In the genomic region with DNA sequence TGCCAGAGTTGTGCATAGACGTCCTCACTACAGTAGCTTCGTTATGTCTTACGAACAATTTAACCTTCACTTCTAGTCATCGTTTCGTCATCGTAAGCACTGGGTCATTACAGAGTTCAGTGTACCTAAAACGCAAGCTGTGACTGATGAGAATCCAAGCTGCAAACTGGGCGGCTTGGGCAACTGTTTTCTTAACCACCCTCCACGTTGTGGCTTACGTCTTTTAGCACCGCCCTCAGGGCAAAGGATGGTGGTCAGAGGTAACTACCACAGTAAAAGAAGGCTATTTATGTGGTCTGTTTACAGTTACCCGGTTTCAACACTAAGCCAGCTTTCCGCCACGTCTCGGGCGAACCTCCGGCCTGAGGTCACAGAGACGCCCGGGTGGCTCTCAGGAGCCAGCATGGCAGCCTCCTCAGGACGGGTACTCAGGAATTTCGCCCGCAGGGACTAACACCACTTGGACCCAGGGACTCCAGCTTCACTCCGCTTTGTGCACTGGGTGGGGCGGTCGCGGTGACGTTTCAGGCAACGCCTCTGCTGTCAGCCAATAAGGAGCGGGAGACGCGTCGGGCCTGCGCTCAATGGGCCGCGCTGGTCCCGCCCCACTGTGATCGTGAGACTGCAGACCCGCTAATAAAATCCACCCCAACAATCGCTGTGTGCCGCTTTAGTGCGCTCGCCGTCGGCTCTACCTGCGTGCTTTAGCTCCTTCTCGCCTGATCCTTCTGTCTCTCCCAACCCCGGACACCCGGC, we compare ENCODE assay signal across 7 cellular contexts.
DNase-seq lines count a peak whose midpoint lies in the region; ATAC-seq and TF ChIP-seq lines count a peak whose summit lies in the region.

Gene CTH, plus strand, starts transcription at position 665 of the 756 bp plus-strand sequence. CDS start 148 bp downstream, outside the sequence.

- in situ Hi-C loops in astrocyte of the cerebellum (cut with HindIII; ENCODE audit: low sequenced_read_pairs) = no loop called here

- H3K4me3 ChIP-seq in astrocyte of the cerebellum (ENCODE audit: low read depth, low read length) (peak within 1 kb of the TSS; percentile 78), rectal smooth muscle tissue (ENCODE audit: low read length) (peak within 1 kb of the TSS; percentile 81)

- ATAC-seq in GM18502 (IDR thresholded peaks at IDR 0.05; ENCODE audit: poor library complexity, unreplicated experiment) (peak; percentile 97), HG02970 (IDR thresholded peaks at IDR 0.05; ENCODE audit: low FRiP score, unreplicated experiment) (peak; percentile 99)

- no peak for TF ChIP-seq CTCF in astrocyte of the cerebellum (IDR thresholded peaks at IDR 0.05; ENCODE audit: low read depth, low read length, missing control alignments)

- peaks cover 6% of the 10 kb centered on the region for H3K4me1 ChIP-seq in rectal smooth muscle tissue (ENCODE audit: control insufficient read depth, insufficient read depth, low read length)

- H3K27me3 ChIP-seq in rectal smooth muscle tissue (ENCODE audit: control insufficient read depth, insufficient read depth, low read length) = no peaks in the 10 kb centered on the region

- H3K27ac ChIP-seq in rectal smooth muscle tissue (ENCODE audit: low read depth, low read length) = peak within 1 kb of the TSS; percentile 89

- H3K9ac ChIP-seq in rectal smooth muscle tissue (ENCODE audit: low read length) = peak within 1 kb of the TSS; percentile 80

- H3K36me3 ChIP-seq in rectal smooth muscle tissue (ENCODE audit: control insufficient read depth, insufficient read depth, low read length) = no peaks in the 10 kb centered on the region

- peak; percentile 88 for DNase-seq in NCI-H1930 (lab: John Stamatoyannopoulos, UW)
- peak; percentile 87 for DNase-seq in T-helper 9 cell
- DNase-seq in astrocyte of the cerebellum (ENCODE audit: low read depth) = peak; percentile 89
- peak; percentile 92 for DNase-seq in hepatic stellate cell (ENCODE audit: low spot score)

Comparison
In these comparisons a context has a peak if more than half of its experiments do, and no peak if none do; other contexts are left out.
1. Peak in every context shown above with its lines: DNase-seq, ATAC-seq, H3K4me3 ChIP-seq and H3K27ac ChIP-seq.